In genomic region chr1:186700688-186701087, GRCh38 we compare ENCODE assay signal across 28 cellular contexts. TPM values are rescaled to one million over a fixed set of nuclear protein-coding genes. Genes with fewer than 3 reads are reported as not detected.
"Had no signal": no experiment of that assay in that cellular context is flagged by ENCODE, and none has a peak within 500 bp of the region (broad histone marks: within the 10 kb centered on the region; RNA-seq: fewer than 3 reads in every experiment).

No MANE protein-coding gene starts in this region.

- H3K4me3 Mint-ChIP-seq: memory B cell; naive thymus-derived CD4-positive, alpha-beta T cell; natural killer cell treated with Interleukin-12 subunit alpha and Interleukin-12 subunit beta and Interleukin-15 and Interleukin-18, amount 100 ng/mL, for 72 hours; stimulated activated naive CD8-positive, alpha-beta T cell treated with anti-CD3 and anti-CD28 coated beads, Interleukin-15, Interleukin-2, amounts not matched to agents 100 ng/mL and 50 ng/mL, for 24 hours had no signal

- H3K9me3 Mint-ChIP-seq: memory B cell; natural killer cell treated with Interleukin-12 subunit alpha and Interleukin-12 subunit beta and Interleukin-15 and Interleukin-18, amount 100 ng/mL, for 72 hours; stimulated activated naive CD8-positive, alpha-beta T cell treated with anti-CD3 and anti-CD28 coated beads, Interleukin-15, Interleukin-2, amounts not matched to agents 100 ng/mL and 50 ng/mL, for 24 hours had no signal

- H3K36me3 ChIP-seq: left ventricle myocardium inferior, ovary, prostate gland, suprapubic skin, thoracic aorta, tibial artery, upper lobe of right lung had no signal

- H3K27me3 Mint-ChIP-seq: memory B cell; natural killer cell treated with Interleukin-12 subunit alpha and Interleukin-12 subunit beta and Interleukin-15 and Interleukin-18, amount 100 ng/mL, for 72 hours; stimulated activated naive CD8-positive, alpha-beta T cell treated with anti-CD3 and anti-CD28 coated beads, Interleukin-15, Interleukin-2, amounts not matched to agents 100 ng/mL and 50 ng/mL, for 24 hours had no signal

- H3K27ac ChIP-seq: hepatocyte, left ventricle myocardium inferior, ovary, prostate gland, skin epidermis, suprapubic skin, thoracic aorta, tibial artery, upper lobe of right lung had no signal

- H3K27me3 ChIP-seq: hepatocyte, ovary, suprapubic skin, tibial artery, upper lobe of right lung had no signal

- H3K4me1 Mint-ChIP-seq: memory B cell; naive thymus-derived CD4-positive, alpha-beta T cell had no signal

- H3K36me3 Mint-ChIP-seq: memory B cell; naive thymus-derived CD4-positive, alpha-beta T cell; natural killer cell treated with Interleukin-12 subunit alpha and Interleukin-12 subunit beta and Interleukin-15 and Interleukin-18, amount 100 ng/mL, for 72 hours had no signal

- H3K4me3 ChIP-seq: hepatocyte, left ventricle myocardium inferior, mucosa of descending colon, ovary, prostate gland, skin epidermis, suprapubic skin, thoracic aorta, tibial artery, upper lobe of right lung had no signal

- DNase-seq: islet precursor cell; left ventricle myocardium inferior; midbrain; mucosa of descending colon; naive thymus-derived CD4-positive, alpha-beta T cell; ovary; posterior cingulate gyrus; retina; right cardiac atrium; stimulated activated CD4-positive, alpha-beta T cell treated with anti-CD3 and anti-CD28 coated beads, Interleukin-12 subunit alpha, Interleukin-12 subunit beta, amount 100 ng/mL, for 4 hours; stimulated activated CD4-positive, alpha-beta T cell treated with anti-CD3 and anti-CD28 coated beads, Interleukin-15, amount 100 ng/mL, for 24 hours; stimulated activated CD4-positive, alpha-beta T cell treated with anti-CD3 and anti-CD28 coated beads, Interleukin-2, amount 100 ng/mL, for 24 hours; stimulated activated CD4-positive, alpha-beta T cell treated with anti-CD3 and anti-CD28 coated beads, Interleukin-4, amount 100 ng/mL, for 1 hour; stimulated activated naive CD4-positive, alpha-beta T cell; tibial artery; trophoblast cell; upper lobe of right lung had no signal

- H3K27ac Mint-ChIP-seq: memory B cell; naive thymus-derived CD4-positive, alpha-beta T cell; natural killer cell treated with Interleukin-12 subunit alpha and Interleukin-12 subunit beta and Interleukin-15 and Interleukin-18, amount 100 ng/mL, for 72 hours; stimulated activated naive CD8-positive, alpha-beta T cell treated with anti-CD3 and anti-CD28 coated beads, Interleukin-15, Interleukin-2, amounts not matched to agents 100 ng/mL and 50 ng/mL, for 24 hours had no signal

- H3K4me1 ChIP-seq: left ventricle myocardium inferior, prostate gland, suprapubic skin, tibial artery, upper lobe of right lung had no signal

- H3K9me3 ChIP-seq: left ventricle myocardium inferior, mucosa of descending colon, ovary, prostate gland, suprapubic skin, thoracic aorta, tibial artery, upper lobe of right lung had no signal

- FAIRE-seq: urothelium cell line had no signal

- ATAC-seq: mucosa of descending colon; naive thymus-derived CD4-positive, alpha-beta T cell; right cardiac atrium; sciatic nerve; upper lobe of right lung had no signal

RNA-seq across cellular contexts. Expression of gene PTGS2, which starts 20.5 kb away (rescaled TPM):
- total RNA-seq: myocyte had no signal
- polyA plus RNA-seq: naive thymus-derived CD4-positive, alpha-beta T cell had no signal
